In genomic region chr9:115766495-115766894, GRCh38 we compare ENCODE assay signal across 14 cellular contexts.
DNase-seq lines count a peak whose midpoint lies in the region; TF ChIP-seq lines count a peak whose summit lies in the region.
"Had no signal": no experiment of that assay in that cellular context is flagged by ENCODE, and none has a peak within 500 bp of the region (broad histone marks: within the 10 kb centered on the region; RNA-seq: fewer than 3 reads in every experiment).

No MANE protein-coding gene starts in this region.

- H3K4ac ChIP-seq in trophoblast cell (ENCODE audit: low read depth, low read length) = no peak overlapping the region

- H3K9me3 ChIP-seq in adipocyte (ENCODE audit: control insufficient read depth, low read length) (no peaks in the 10 kb centered on the region), hepatocyte (ENCODE audit: low read depth) (no peaks in the 10 kb centered on the region), trophoblast cell (ENCODE audit: insufficient read depth, low read depth, low read length) (no peaks in the 10 kb centered on the region), OCI-LY7 (ENCODE audit: low read length) (no peaks in the 10 kb centered on the region), vagina (no peaks in the 10 kb centered on the region)

- H3K4me1 ChIP-seq in adipocyte (ENCODE audit: control insufficient read depth, insufficient read depth, low read length) (no peaks in the 10 kb centered on the region), hepatocyte (ENCODE audit: insufficient read depth) (no peaks in the 10 kb centered on the region), trophoblast cell (ENCODE audit: control insufficient read depth in 1 of 2, insufficient read depth in 2 of 2, low read length in 2 of 2) (no peaks in the 10 kb centered on the region), OCI-LY7 (ENCODE audit: insufficient read depth, low read length, poor library complexity, severe bottlenecking) (no peaks in the 10 kb centered on the region), vagina (no peaks in the 10 kb centered on the region)

- no peak overlapping the region for H3K4me2 ChIP-seq in hepatocyte
- no peak overlapping the region for H3K4me2 ChIP-seq in trophoblast cell (ENCODE audit: low read length)
- no peak overlapping the region for H3K4me2 ChIP-seq in OCI-LY7 (ENCODE audit: low read length)
- H3K4me2 ChIP-seq: GM23338 had no signal

- H3K27me3 ChIP-seq in adipocyte (replicated peaks; ENCODE audit: control insufficient read depth, insufficient read depth, low read length) (no peaks in the 10 kb centered on the region), hepatocyte (no peaks in the 10 kb centered on the region), trophoblast cell (ENCODE audit: insufficient read depth, low read length) (no peaks in the 10 kb centered on the region), vagina (no peaks in the 10 kb centered on the region)

- H3K9ac ChIP-seq in adipocyte (ENCODE audit: low read length) = no peak overlapping the region
- no peak overlapping the region for H3K9ac ChIP-seq in trophoblast cell (ENCODE audit: low read length)

- H3K14ac ChIP-seq in trophoblast cell (ENCODE audit: low read length) = no peak overlapping the region

- CTCF ChIA-PET in OCI-LY7 (lab: Charles Lee; ENCODE audit: unreplicated experiment) = no interaction called here

- H4K12ac ChIP-seq in trophoblast cell (ENCODE audit: low read depth, low read length) = no peak overlapping the region

- no peak overlapping the region for H4K8ac ChIP-seq in trophoblast cell (ENCODE audit: low read depth, low read length)

- no TSS peak for BruUV-seq in OCI-LY7 (replicated peaks; lab: Mats Ljungman, UMichigan)

- H2AK5ac ChIP-seq in trophoblast cell (ENCODE audit: low read length) = no peak overlapping the region

- no peak overlapping the region for H4K91ac ChIP-seq in trophoblast cell (ENCODE audit: low read depth, low read length)

- TF ChIP-seq CTCF in AG10803 (conservative IDR thresholded peaks at IDR 0.05; ENCODE audit: low read length) (no peak), hepatocyte (IDR thresholded peaks at IDR 0.05; ENCODE audit: poor library complexity) (no peak), OCI-LY7 (conservative IDR thresholded peaks at IDR 0.05; ENCODE audit: low read length) (no peak), vagina (IDR thresholded peaks at IDR 0.05) (no peak)

- H3K79me1 ChIP-seq in trophoblast cell (ENCODE audit: low read length) = no peaks in the 10 kb centered on the region

- H3K79me2 ChIP-seq in hepatocyte (no peaks in the 10 kb centered on the region), trophoblast cell (ENCODE audit: control insufficient read depth, insufficient read depth, low read length, poor library complexity) (no peaks in the 10 kb centered on the region), OCI-LY7 (ENCODE audit: insufficient read depth, low read depth, low read length) (no peaks in the 10 kb centered on the region)

- H2BK120ac ChIP-seq in trophoblast cell (ENCODE audit: insufficient read depth, low read length, poor library complexity) = no peak overlapping the region

- H3K27ac ChIP-seq in hepatocyte (no peak overlapping the region), trophoblast cell (ENCODE audit: low read depth, low read length) (no peak overlapping the region), OCI-LY7 (ENCODE audit: low read depth, low read length, poor library complexity, severe bottlenecking) (no peak overlapping the region), vagina (no peak overlapping the region)

- no peaks in the 10 kb centered on the region for H3K9me2 ChIP-seq in hepatocyte (replicated peaks; ENCODE audit: insufficient read depth)
- no peaks in the 10 kb centered on the region for H3K9me2 ChIP-seq in OCI-LY7 (ENCODE audit: insufficient read depth, low read length)

- H2BK5ac ChIP-seq in trophoblast cell (ENCODE audit: low read depth, low read length, poor library complexity) = no peak overlapping the region

- no peak for TF ChIP-seq POLR2A in vagina (IDR thresholded peaks at IDR 0.05)

- DNase-seq in AG10803 (ENCODE audit: low read depth) = peak; percentile 20
- peak; percentile 42 for DNase-seq in adipocyte (ENCODE audit: low read depth)
- peak; percentile 9 for DNase-seq in hepatocyte (ENCODE audit: low spot score)
- DNase-seq in retina = peak; percentile 11
- no peak for DNase-seq in trophoblast cell
- DNase-seq in OCI-LY7 (ENCODE audit: low spot score) = no peak
- no peak for DNase-seq in vagina (ENCODE audit: extremely low spot score in 2 of 2)
- DNase-seq: CD8-positive, alpha-beta T cell; COR-L47; DMS153; DMS79 treated with DMSO at 0.1 percent for 48 hours; EL; H9 had no signal

- H3K18ac ChIP-seq in trophoblast cell (ENCODE audit: low read length) = no peak overlapping the region

- intact Hi-C loops in OCI-LY7 (cut with micrococcal nuclease; ENCODE audit: unreplicated experiment) (no loop called here), vagina (cut with DNase I) (no loop called here)

- H3K36me3 ChIP-seq in adipocyte (ENCODE audit: control insufficient read depth, insufficient read depth, low read length, severe bottlenecking) (no peaks in the 10 kb centered on the region), hepatocyte (replicated peaks; ENCODE audit: insufficient read depth, low read depth) (no peaks in the 10 kb centered on the region), trophoblast cell (ENCODE audit: control insufficient read depth in 1 of 2, insufficient read depth in 2 of 2, low read length in 2 of 2) (no peaks in the 10 kb centered on the region), OCI-LY7 (ENCODE audit: insufficient read depth, low read length) (no peaks in the 10 kb centered on the region), vagina (no peaks in the 10 kb centered on the region)

- POLR2A ChIA-PET in OCI-LY7 (lab: Charles Lee) = no interaction called here

- WGBS in hepatocyte (ENCODE audit: low lambda C conversion rate, missing lambda C conversion rate) = 36% methylated on average over 4 of the region's 4 CpGs
- WGBS in trophoblast cell (ENCODE audit: extremely low coverage, insufficient coverage, insufficient read length) = no CpG with 5 or more reads among the region's 4 CpGs

- no peak overlapping the region for H2BK12ac ChIP-seq in trophoblast cell (ENCODE audit: low read length)

- no peak overlapping the region for H3K4me3 ChIP-seq in AG10803 (ENCODE audit: low read length)
- H3K4me3 ChIP-seq in adipocyte (ENCODE audit: low read length) = no peak overlapping the region
- no peak overlapping the region for H3K4me3 ChIP-seq in hepatocyte
- H3K4me3 ChIP-seq in trophoblast cell (ENCODE audit: low read depth, low read length) = no peak overlapping the region
- no peak overlapping the region for H3K4me3 ChIP-seq in OCI-LY7 (ENCODE audit: low read depth, low read length, poor library complexity, severe bottlenecking)
- H3K4me3 ChIP-seq in vagina = no peak overlapping the region
- H3K4me3 ChIP-seq: GM23338 had no signal

- H4K20me1 ChIP-seq in hepatocyte (ENCODE audit: insufficient read depth, poor library complexity, severe bottlenecking) (no peaks in the 10 kb centered on the region), OCI-LY7 (ENCODE audit: insufficient read depth, low read length) (no peaks in the 10 kb centered on the region)

- no peak overlapping the region for H3K23ac ChIP-seq in trophoblast cell (ENCODE audit: low read length)

- no peak overlapping the region for H2AFZ ChIP-seq in hepatocyte
- H2AFZ ChIP-seq in trophoblast cell (ENCODE audit: insufficient read depth, low read length, poor library complexity) = no peak overlapping the region
- H2AFZ ChIP-seq in OCI-LY7 (ENCODE audit: low read length) = no peak overlapping the region
- H2AFZ ChIP-seq: GM23338 had no signal

Comparison
In these comparisons a context has a peak if more than half of its experiments do, and no peak if none do; other contexts are left out.
1. DNase-seq: peak in AG10803 (single experiment), adipocyte (single experiment), hepatocyte (single experiment) and retina (single experiment); none in trophoblast cell (0 of 2), OCI-LY7 (single experiment) and vagina (0 of 2).